Comparison of ENCODE assay signal across 16 cellular contexts in genomic region chr7:69728299-69728698, GRCh38.
DNase-seq lines count a peak whose midpoint lies in the region; TF ChIP-seq lines count a peak whose summit lies in the region.
"Had no signal": no experiment of that assay in that cellular context is flagged by ENCODE, and none has a peak within 500 bp of the region (broad histone marks: within the 10 kb centered on the region; RNA-seq: fewer than 3 reads in every experiment).

No MANE protein-coding gene starts in this region.

- DNase-seq in AG08395 (ENCODE audit: low spot score), result peak; percentile 19
- no peak for DNase-seq in endodermal cell
- peak; percentile 65 for DNase-seq in putamen (ENCODE audit: low spot score)
- no peak for DNase-seq in SK-N-DZ (ENCODE audit: low spot score)
- no peak for DNase-seq in NCI-H1436 treated with DMSO at 0.1 percent for 48 hours (lab: John Stamatoyannopoulos, UW)
- no peak for DNase-seq in OCI-LY7 (ENCODE audit: low spot score)
- no peak for DNase-seq in progenitor cell of endocrine pancreas (ENCODE audit: low spot score, unreplicated experiment)
- DNase-seq: BE2C, HCEC 1CT, IMR-90, Kasumi-1, NCI-H2029, NCI-H2171 treated with DMSO at 0.1 percent for 48 hours, NCI-H774, Right ventricle myocardium superior had no signal

- H3K27me3 ChIP-seq in endodermal cell (ENCODE audit: control insufficient read depth, insufficient read depth, low read length, poor library complexity, severe bottlenecking), result no peaks in the 10 kb centered on the region
- H3K27me3 ChIP-seq: BE2C had no signal

- TF ChIP-seq CTCF in HEK293 (tag by site-specific recombination; IDR thresholded peaks at IDR 0.05) (no peak), endodermal cell (conservative IDR thresholded peaks at IDR 0.05) (no peak), OCI-LY7 (conservative IDR thresholded peaks at IDR 0.05; ENCODE audit: low read length) (no peak), progenitor cell of endocrine pancreas (IDR thresholded peaks at IDR 0.05; ENCODE audit: unreplicated experiment) (no peak)

- no peaks in the 10 kb centered on the region for H3K9me2 ChIP-seq in OCI-LY7 (ENCODE audit: insufficient read depth, low read length)

- no peaks in the 10 kb centered on the region for H3K9me3 ChIP-seq in HEK293 (ENCODE audit: control insufficient read depth, insufficient read depth, low read depth, low read length)
- peaks cover 14% of the 10 kb centered on the region for H3K9me3 ChIP-seq in endodermal cell (ENCODE audit: control insufficient read depth, low read length)
- peaks cover 10% of the 10 kb centered on the region; the same call in 1 of the 2 replicates for H3K9me3 ChIP-seq in OCI-LY7 (ENCODE audit: low read length)
- H3K9me3 ChIP-seq: BE2C had no signal

- H3K4me1 Mint-ChIP-seq in endodermal cell (peaks cover 44% of the 10 kb centered on the region), progenitor cell of endocrine pancreas (ENCODE audit: low read depth) (peaks cover 29% of the 10 kb centered on the region)

- no peak overlapping the region for H3K9ac ChIP-seq in endodermal cell (ENCODE audit: extremely low read depth, low read length, poor library complexity, severe bottlenecking)

- no peak overlapping the region for H3K4me3 Mint-ChIP-seq in endodermal cell
- no peak overlapping the region for H3K4me3 Mint-ChIP-seq in progenitor cell of endocrine pancreas (ENCODE audit: low read depth)

- CTCF ChIA-PET in HEK293 (lab: Yijun Ruan, JAX) (no interaction called here), OCI-LY7 (lab: Charles Lee; ENCODE audit: unreplicated experiment) (no interaction called here)

- peaks cover 28% of the 10 kb centered on the region for H3K4me1 ChIP-seq in HEK293 (ENCODE audit: control insufficient read depth, insufficient read depth, low read length)
- H3K4me1 ChIP-seq in endodermal cell (ENCODE audit: control insufficient read depth, insufficient read depth, low read length), result peaks cover 20% of the 10 kb centered on the region
- peaks cover 55% of the 10 kb centered on the region for H3K4me1 ChIP-seq in OCI-LY7 (ENCODE audit: insufficient read depth, low read length, poor library complexity, severe bottlenecking)
- H3K4me1 ChIP-seq: BE2C had no signal

- H2AFZ ChIP-seq in OCI-LY7 (ENCODE audit: low read length), result no peak overlapping the region

- H3K4me3 ChIP-seq in HEK293 (ENCODE audit: low read depth, low read length) (no peak overlapping the region), endodermal cell (ENCODE audit: low read length) (no peak overlapping the region), OCI-LY7 (ENCODE audit: low read depth, low read length, poor library complexity, severe bottlenecking) (no peak overlapping the region)

- 89% methylated on average over 3 of the region's 3 CpGs; no CpG with 5 or more reads in 1 of the 2 experiments for WGBS in endodermal cell (ENCODE audit: insufficient coverage in 1 of 2, insufficient read length in 1 of 2), 2 experiments

- H3K27ac Mint-ChIP-seq in endodermal cell (peak overlapping the region; percentile 48), progenitor cell of endocrine pancreas (no peak overlapping the region)

- no TSS peak for BruUV-seq in OCI-LY7 (replicated peaks; lab: Mats Ljungman, UMichigan)

- H3K36me3 ChIP-seq in HEK293 (ENCODE audit: control insufficient read depth in 2 of 2, insufficient read depth in 1 of 2, low read length in 2 of 2), result no peaks in the 10 kb centered on the region
- no peaks in the 10 kb centered on the region for H3K36me3 ChIP-seq in endodermal cell (ENCODE audit: control insufficient read depth, insufficient read depth, low read length)
- H3K36me3 ChIP-seq in OCI-LY7 (ENCODE audit: insufficient read depth, low read length), result peaks cover 10% of the 10 kb centered on the region; the same call in 1 of the 2 replicates
- H3K36me3 ChIP-seq: BE2C had no signal

- POLR2A ChIA-PET in HEK293 (lab: Yijun Ruan, JAX) (interaction anchor here (1.1 kb wide), 1 partner anchor 31 kb away, joined by 5 read pairs; no protein-coding TSS in a partner anchor), OCI-LY7 (lab: Charles Lee) (interaction anchor here (0.6 to 1.9 kb wide), 8 partner anchors 8 to 697 kb away, joined by 3 to 8 read pairs (median 4); no protein-coding TSS in a partner anchor)

- no peak overlapping the region for H3K4me2 ChIP-seq in OCI-LY7 (ENCODE audit: low read length)

- no peak overlapping the region for H3K27ac ChIP-seq in HEK293 (ENCODE audit: extremely low read depth, low read depth, low read length)
- H3K27ac ChIP-seq in endodermal cell (ENCODE audit: low read depth, low read length), result no peak overlapping the region
- H3K27ac ChIP-seq in OCI-LY7 (ENCODE audit: low read depth, low read length, poor library complexity, severe bottlenecking), result no peak overlapping the region

- 0 out of 2 replicates have a peak, but pooled peaks cover 15% of the 10 kb centered on the region for H4K20me1 ChIP-seq in OCI-LY7 (ENCODE audit: insufficient read depth, low read length)

- H3K36me3 Mint-ChIP-seq in endodermal cell (ENCODE audit: low read depth), result peaks cover 14% of the 10 kb centered on the region
- H3K36me3 Mint-ChIP-seq in progenitor cell of endocrine pancreas (ENCODE audit: insufficient read depth), result peaks cover 2% of the 10 kb centered on the region

- intact Hi-C loops in OCI-LY7 (cut with micrococcal nuclease; ENCODE audit: unreplicated experiment), result no loop called here

- H3K9me3 Mint-ChIP-seq in endodermal cell (peaks cover 7% of the 10 kb centered on the region), progenitor cell of endocrine pancreas (ENCODE audit: low read depth) (no peaks in the 10 kb centered on the region)

- peaks cover 77% of the 10 kb centered on the region; the same call in 1 of the 2 replicates for H3K79me2 ChIP-seq in OCI-LY7 (ENCODE audit: insufficient read depth, low read depth, low read length)

- H3K27me3 Mint-ChIP-seq in endodermal cell (ENCODE audit: insufficient read depth), result no peaks in the 10 kb centered on the region
- H3K27me3 Mint-ChIP-seq in progenitor cell of endocrine pancreas, result no peaks in the 10 kb centered on the region

TF ChIP-seq in HEK293, 187 proteins besides CTCF, POLR2A, EP300 and RAD21:
- TF ChIP-seq ZSCAN5A (tag by site-specific recombination; IDR thresholded peaks at IDR 0.05) (no peak), ZNF621 (tag by site-specific recombination; IDR thresholded peaks at IDR 0.05) (no peak), TSHZ1 (tag by site-specific recombination; IDR thresholded peaks at IDR 0.05; ENCODE audit: borderline replicate concordance) (no peak), PRDM6 (tag by site-specific recombination; IDR thresholded peaks at IDR 0.05) (peak; percentile 76)

Comparison
In these comparisons a context has a peak if more than half of its experiments do, and no peak if none do; other contexts are left out.
1. DNase-seq: peak in AG08395 (single experiment) and putamen (single experiment); none in endodermal cell (single experiment), SK-N-DZ (single experiment), NCI-H1436 treated with DMSO at 0.1 percent for 48 hours (single experiment), OCI-LY7 (single experiment) and progenitor cell of endocrine pancreas (single experiment).